Comparison of ENCODE assay signal across 8 cellular contexts in genomic region chr2:38376346-38376682, GRCh38. TPM values are rescaled to one million over a fixed set of nuclear protein-coding genes. Genes with fewer than 3 reads are reported as not detected.
DNase-seq lines count a peak whose midpoint lies in the region; ATAC-seq lines count a peak whose summit lies in the region.

No MANE protein-coding gene starts in this region.

- intact Hi-C loops in activated CD4-positive, alpha-beta memory T cell treated with anti-CD3 and anti-CD28 coated beads for 36 hours (cut with micrococcal nuclease) = loop anchor here (1.0 to 5.0 kb wide), 4 partner anchors 12 to 746 kb away; partner anchors contain the start of gene SOS1

- peak overlapping the region; percentile 99 for H3K9ac ChIP-seq in endocrine pancreas (ENCODE audit: control insufficient read depth, insufficient read depth, low read length)

- H3K27me3 ChIP-seq in endocrine pancreas (ENCODE audit: control insufficient read depth, insufficient read depth, low read length) = no peaks in the 10 kb centered on the region

- no peaks in the 10 kb centered on the region for H3K9me3 ChIP-seq in endocrine pancreas (ENCODE audit: control insufficient read depth, low read length)

- DNase-seq in AG08396 (ENCODE audit: low spot score) = peak; percentile 70
- DNase-seq in NCI-H2171 (lab: John Stamatoyannopoulos, UW) = peak; percentile 58
- peak; percentile 76 for DNase-seq in activated CD4-positive, alpha-beta memory T cell treated with anti-CD3 and anti-CD28 coated beads for 36 hours
- DNase-seq in midbrain (lab: John Stamatoyannopoulos, UW) = peak; percentile 33

- no peaks in the 10 kb centered on the region for H3K36me3 ChIP-seq in endocrine pancreas (ENCODE audit: control insufficient read depth, insufficient read depth, low read length)

- H3K27ac Mint-ChIP-seq in activated CD4-positive, alpha-beta memory T cell treated with anti-CD3 and anti-CD28 coated beads for 36 hours = peak overlapping the region; percentile 71
- peak overlapping the region; percentile 88 for H3K27ac Mint-ChIP-seq in stimulated activated memory B cell treated with anti-CD40 and anti-IgM and Interleukin-4, amounts not matched to agents 10 μg/mL and 1 μg/mL and 100 μg/mL, for 72 hours

- H3K36me3 Mint-ChIP-seq in activated CD4-positive, alpha-beta memory T cell treated with anti-CD3 and anti-CD28 coated beads for 36 hours = no peaks in the 10 kb centered on the region
- H3K36me3 Mint-ChIP-seq in stimulated activated memory B cell treated with anti-CD40 and anti-IgM and Interleukin-4, amounts not matched to agents 10 μg/mL and 1 μg/mL and 100 μg/mL, for 72 hours = no peaks in the 10 kb centered on the region

- no peaks in the 10 kb centered on the region for H3K9me3 Mint-ChIP-seq in activated CD4-positive, alpha-beta memory T cell treated with anti-CD3 and anti-CD28 coated beads for 36 hours
- no peaks in the 10 kb centered on the region for H3K9me3 Mint-ChIP-seq in stimulated activated memory B cell treated with anti-CD40 and anti-IgM and Interleukin-4, amounts not matched to agents 10 μg/mL and 1 μg/mL and 100 μg/mL, for 72 hours

- POLR2A ChIA-PET in activated CD4-positive, alpha-beta memory T cell treated with anti-CD3 and anti-CD28 coated beads for 36 hours (lab: Charles Lee) = interaction anchor here (0.6 to 2.0 kb wide), 13 partner anchors 11 to 375 kb away, joined by 3 to 8 read pairs (median 3); partner anchors contain the start of gene SRSF7

- H3K4me1 ChIP-seq in endocrine pancreas (ENCODE audit: control insufficient read depth, insufficient read depth, low read length) = peaks cover 21% of the 10 kb centered on the region

- H3K4me3 ChIP-seq in endocrine pancreas (ENCODE audit: control insufficient read depth, insufficient read depth, low read length) = peak overlapping the region; percentile 98

- no peaks in the 10 kb centered on the region for H3K27me3 Mint-ChIP-seq in activated CD4-positive, alpha-beta memory T cell treated with anti-CD3 and anti-CD28 coated beads for 36 hours
- H3K27me3 Mint-ChIP-seq in stimulated activated memory B cell treated with anti-CD40 and anti-IgM and Interleukin-4, amounts not matched to agents 10 μg/mL and 1 μg/mL and 100 μg/mL, for 72 hours = no peaks in the 10 kb centered on the region

- CTCF ChIA-PET in activated CD4-positive, alpha-beta memory T cell treated with anti-CD3 and anti-CD28 coated beads for 36 hours (lab: Charles Lee) = interaction anchor here (0.6 to 4.2 kb wide), 20 partner anchors 9 to 227 kb away, joined by 3 to 38 read pairs (median 3); no protein-coding TSS in a partner anchor

- peaks cover 56% of the 10 kb centered on the region for H3K4me1 Mint-ChIP-seq in activated CD4-positive, alpha-beta memory T cell treated with anti-CD3 and anti-CD28 coated beads for 36 hours (ENCODE audit: low read depth)
- peaks cover 51% of the 10 kb centered on the region for H3K4me1 Mint-ChIP-seq in stimulated activated memory B cell treated with anti-CD40 and anti-IgM and Interleukin-4, amounts not matched to agents 10 μg/mL and 1 μg/mL and 100 μg/mL, for 72 hours

- ATAC-seq in GM18511 (IDR thresholded peaks at IDR 0.05; ENCODE audit: unreplicated experiment) (peak; percentile 41), HG03045 (IDR thresholded peaks at IDR 0.05; ENCODE audit: unreplicated experiment) (peak; percentile 30)
- peak; percentile 42 for ATAC-seq in stimulated activated memory B cell treated with anti-CD40 and anti-IgM and Interleukin-4, amounts not matched to agents 10 μg/mL and 1 μg/mL and 100 μg/mL, for 72 hours

- H3K4me3 Mint-ChIP-seq in activated CD4-positive, alpha-beta memory T cell treated with anti-CD3 and anti-CD28 coated beads for 36 hours = peak overlapping the region; percentile 83
- peak overlapping the region; percentile 88 for H3K4me3 Mint-ChIP-seq in stimulated activated memory B cell treated with anti-CD40 and anti-IgM and Interleukin-4, amounts not matched to agents 10 μg/mL and 1 μg/mL and 100 μg/mL, for 72 hours

RNA-seq across cellular contexts. Expression of gene ATL2, which starts 0.8 kb away (rescaled TPM):
- 10 to 100 TPM; 51.3 to 53.9 TPM for total RNA-seq in activated CD4-positive, alpha-beta memory T cell treated with anti-CD3 and anti-CD28 coated beads for 36 hours

Comparison
In these comparisons a context has a peak if more than half of its experiments do, and no peak if none do; other contexts are left out.
1. Peak in every context shown above with its lines: DNase-seq, ATAC-seq and H3K4me3 ChIP-seq.